Comparison of ENCODE assay signal across 28 cellular contexts in genomic region chr14:66233571-66233970, GRCh38.
A peak's percentile ranks its signal among the peaks of the same experiment; 100 is the strongest.
DNase-seq lines count a peak whose midpoint lies in the region.
"Had no signal": no experiment of that assay in that cellular context is flagged by ENCODE, and none has a peak within 500 bp of the region (broad histone marks: within the 10 kb centered on the region; RNA-seq: fewer than 3 reads in every experiment).

No MANE protein-coding gene starts in this region.

- DNase-seq in DMS 273 (lab: John Stamatoyannopoulos, UW; ENCODE audit: unreplicated experiment): peak; percentile 18
- no peak for DNase-seq in DMS 273 treated with DMSO at 0.1 percent for 48 hours (lab: John Stamatoyannopoulos, UW)
- DNase-seq in NCI-H146 treated with DMSO at 0.1 percent for 48 hours (lab: John Stamatoyannopoulos, UW; ENCODE audit: unreplicated experiment): peak; percentile 47
- DNase-seq in NCI-H524 treated with DMSO at 0.1 percent for 48 hours (lab: John Stamatoyannopoulos, UW): peak; percentile 69
- peak; percentile 11 for DNase-seq in mucosa of gallbladder (ENCODE audit: low spot score)
- DNase-seq in NK-92 treated with Interleukin-12 subunit alpha and Interleukin-12 subunit beta, amount 100 ng/mL, for 24 hours (lab: John Stamatoyannopoulos, UW): no peak
- DNase-seq in NCI-H748 (lab: John Stamatoyannopoulos, UW; ENCODE audit: unreplicated experiment): no peak
- no peak for DNase-seq in AG20443 (ENCODE audit: low spot score)
- DNase-seq: activated CD4-positive, alpha-beta T cell treated with anti-CD3 and anti-CD28 coated beads for 48 hours; activated CD8-positive, alpha-beta memory T cell treated with anti-CD3 and anti-CD28 coated beads for 24 hours; activated T-cell treated with anti-CD3 and anti-CD28 coated beads for 4 hours; aorta; C1 segment of cervical spinal cord; colonic mucosa; COR-L47; effector memory CD4-positive, alpha-beta T cell; GM23248; immature natural killer cell; IMR-90; left colon; mammary epithelial cell; mucosa of descending colon; NCI-H1930; ovary; SJCRH30; substantia nigra; T-cell; upper lobe of right lung had no signal

Comparison
In these comparisons a context has a peak if more than half of its experiments do, and no peak if none do; other contexts are left out.
1. DNase-seq: peak in DMS 273 (single experiment), NCI-H146 treated with DMSO at 0.1 percent for 48 hours (single experiment), NCI-H524 treated with DMSO at 0.1 percent for 48 hours (single experiment) and mucosa of gallbladder (single experiment); none in DMS 273 treated with DMSO at 0.1 percent for 48 hours (single experiment), NK-92 treated with Interleukin-12 subunit alpha and Interleukin-12 subunit beta, amount 100 ng/mL, for 24 hours (single experiment), NCI-H748 (single experiment) and AG20443 (single experiment).